ENCODE assay signal across 9 cellular contexts in the genomic region with DNA sequence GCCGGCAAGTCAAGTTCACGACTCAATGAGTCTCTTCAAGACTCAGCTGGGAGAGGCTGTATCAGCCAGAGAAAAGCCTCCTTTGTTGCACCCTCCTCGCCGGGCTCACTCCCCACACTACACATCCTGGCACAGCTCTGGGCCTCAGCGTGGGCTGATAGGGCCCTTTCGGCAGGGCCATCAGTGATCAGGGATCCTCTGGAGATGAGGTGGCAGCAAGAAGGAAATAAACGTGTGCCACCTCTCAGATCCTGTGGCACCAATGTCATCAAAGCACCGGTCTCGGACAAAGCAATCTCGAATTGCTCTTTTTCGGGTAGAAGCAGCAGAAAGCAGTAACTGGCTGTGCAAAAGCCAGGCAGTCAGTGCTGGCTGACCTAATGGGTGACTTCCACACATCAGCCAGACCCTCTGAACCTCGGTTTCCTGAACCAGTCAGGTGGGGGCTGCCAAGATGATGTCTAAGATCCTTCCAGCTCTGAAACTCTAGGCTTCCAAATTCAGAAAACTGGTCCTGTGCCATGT. TPM values are rescaled to one million over a fixed set of nuclear protein-coding genes. Genes with fewer than 3 reads are reported as not detected.
DNase-seq lines count a peak whose midpoint lies in the region; ATAC-seq and TF ChIP-seq lines count a peak whose summit lies in the region.
"Had no signal": no experiment of that assay in that cellular context is flagged by ENCODE, and none has a peak within 500 bp of the region (broad histone marks: within the 10 kb centered on the region; RNA-seq: fewer than 3 reads in every experiment).

No MANE protein-coding gene starts in this region.

- peaks cover 32 to 81% of the 10 kb centered on the region in 2 donors for H3K4me1 ChIP-seq in thoracic aorta (ENCODE audit: control insufficient read depth in 1 of 2, low read depth in 2 of 2)

- H3K4me3 Mint-ChIP-seq in activated T-cell treated with anti-CD3 and anti-CD28 coated beads, Interleukin-2, amount 50 U/mL, for 24 hours, result peak overlapping the region; percentile 98

- no peaks in the 10 kb centered on the region for H3K9me3 Mint-ChIP-seq in activated T-cell treated with anti-CD3 and anti-CD28 coated beads, Interleukin-2, amount 50 U/mL, for 24 hours

- ATAC-seq in thoracic aorta (ENCODE audit: insufficient number of reproducible peaks, low FRiP score, low read depth) (no peak), GM19395 (IDR thresholded peaks at IDR 0.05; ENCODE audit: unreplicated experiment) (no peak)

- H3K4me1 Mint-ChIP-seq in activated T-cell treated with anti-CD3 and anti-CD28 coated beads, Interleukin-2, amount 50 U/mL, for 24 hours (ENCODE audit: low read depth), result peaks cover 78% of the 10 kb centered on the region

- no peaks in the 10 kb centered on the region for H3K9me3 ChIP-seq in thoracic aorta

- DNase-seq in activated T-cell treated with anti-CD3 and anti-CD28 coated beads, Interleukin-2, amount 50 U/mL, for 24 hours, result peak; percentile 69
- no peak for DNase-seq in activated T-cell treated with anti-CD3 and anti-CD28 coated beads, Interleukin-2, amount 50 U/mL, for 1 hour
- DNase-seq in astrocyte of the cerebellum (ENCODE audit: low read depth) (no peak), medulla oblongata (ENCODE audit: extremely low spot score) (peak; percentile 72), thoracic aorta (ENCODE audit: low spot score) (no peak), NCI-H1694 (lab: John Stamatoyannopoulos, UW) (no peak), A172 (ENCODE audit: low spot score) (no peak)

- peak overlapping the region; percentile 94 for H3K27ac Mint-ChIP-seq in activated T-cell treated with anti-CD3 and anti-CD28 coated beads, Interleukin-2, amount 50 U/mL, for 24 hours

- in situ Hi-C loops in astrocyte of the cerebellum (cut with HindIII; ENCODE audit: low sequenced_read_pairs), result no loop called here

- H3K36me3 Mint-ChIP-seq in activated T-cell treated with anti-CD3 and anti-CD28 coated beads, Interleukin-2, amount 50 U/mL, for 24 hours (ENCODE audit: low read depth), result peaks cover 75% of the 10 kb centered on the region

- H3K4me3 ChIP-seq in astrocyte of the cerebellum (ENCODE audit: low read depth, low read length), result peak overlapping the region; percentile 99
- H3K4me3 ChIP-seq in thoracic aorta, result peak overlapping the region; percentile 78

- peak overlapping the region; percentile 74 to 76 for H3K27ac ChIP-seq in thoracic aorta

- no peaks in the 10 kb centered on the region for H3K27me3 Mint-ChIP-seq in activated T-cell treated with anti-CD3 and anti-CD28 coated beads, Interleukin-2, amount 50 U/mL, for 24 hours

- no peaks in the 10 kb centered on the region for H3K27me3 ChIP-seq in thoracic aorta (replicated peaks; ENCODE audit: insufficient read depth)

- peaks cover 9% of the 10 kb centered on the region for H3K36me3 ChIP-seq in thoracic aorta

- TF ChIP-seq CTCF in astrocyte of the cerebellum (IDR thresholded peaks at IDR 0.05; ENCODE audit: low read depth, low read length, missing control alignments) (no peak), thoracic aorta (IDR thresholded peaks at IDR 0.05) (no peak)

RNA-seq across cellular contexts. Expression of a gene that starts 2.1 kb away (rescaled TPM):
- 100 to 1,000 TPM in 1 of 2 donors, 10 to 100 TPM in 1; 67.4 to 140 TPM for total RNA-seq in thoracic aorta
- total RNA-seq in A172 (2014; rRNA removed; shearing (Covaris generic)), result 81.4 and 117 TPM in 2 replicates

RNA-seq across cellular contexts. Expression of a gene that starts 31.8 kb away (rescaled TPM):
- total RNA-seq in thoracic aorta, result 1 to 10 TPM in 1 of 2 donors, under 1 TPM in 1; 0.68 to 1.2 TPM
- 3.7 and 4.1 TPM in 2 replicates for total RNA-seq in A172 (2014; rRNA removed; shearing (Covaris generic))

RNA-seq across cellular contexts. Expression of a gene that starts 40.7 kb away (rescaled TPM):
- 10 to 100 TPM; 18.5 to 35.2 TPM for total RNA-seq in thoracic aorta
- total RNA-seq in A172 (2014; rRNA removed; shearing (Covaris generic)), result 10.7 and 15.1 TPM in 2 replicates

RNA-seq across cellular contexts. Expression of a gene that starts 48.2 kb away (rescaled TPM):
- total RNA-seq in thoracic aorta, result 10 to 100 TPM; 21.0 to 38.2 TPM
- total RNA-seq in A172 (2014; rRNA removed; shearing (Covaris generic)), result 18.4 and 19.6 TPM in 2 replicates

RNA-seq across cellular contexts. Expression of a gene that starts 59.4 kb away (rescaled TPM):
- not detected for total RNA-seq in thoracic aorta
- total RNA-seq in A172 (2014; rRNA removed; shearing (Covaris generic)), result not detected in 2 replicates
- total RNA-seq: M059J had no signal

Comparison
In these comparisons a context has a peak if more than half of its experiments do, and no peak if none do; other contexts are left out.
1. DNase-seq: peak in activated T-cell treated with anti-CD3 and anti-CD28 coated beads, Interleukin-2, amount 50 U/mL, for 24 hours (single experiment) and medulla oblongata (single experiment); none in activated T-cell treated with anti-CD3 and anti-CD28 coated beads, Interleukin-2, amount 50 U/mL, for 1 hour (single experiment), astrocyte of the cerebellum (single experiment), thoracic aorta (single experiment), NCI-H1694 (single experiment) and A172 (single experiment).